17 cellular contexts compared by ENCODE assay signal in genomic region chr20:63223826-63224207, GRCh38. TPM values are rescaled to one million over a fixed set of nuclear protein-coding genes. Genes with fewer than 3 reads are reported as not detected.
A peak's percentile ranks its signal among the peaks of the same experiment; 100 is the strongest.
DNase-seq lines count a peak whose midpoint lies in the region; ATAC-seq, FAIRE-seq and TF ChIP-seq lines count a peak whose summit lies in the region.
"Had no signal": no experiment of that assay in that cellular context is flagged by ENCODE, and none has a peak within 500 bp of the region (broad histone marks: within the 10 kb centered on the region; RNA-seq: fewer than 3 reads in every experiment).

No MANE protein-coding gene starts in this region.

- H2BK5ac ChIP-seq in H1 (ENCODE audit: low read depth, low read length) (no peak overlapping the region), trophoblast cell (ENCODE audit: low read depth, low read length, poor library complexity) (peak overlapping the region; percentile 23)

- H2BK12ac ChIP-seq in H1 (ENCODE audit: low read depth, low read length) (peak overlapping the region; percentile 68; the same call in 1 of the 2 replicates), trophoblast cell (ENCODE audit: low read length) (peak overlapping the region; percentile 16)

- no peaks in the 10 kb centered on the region for H3K9me3 ChIP-seq in right cardiac atrium (ENCODE audit: control insufficient read depth, low read length)
- H3K9me3 ChIP-seq in left ventricle myocardium inferior (replicated peaks), result no peaks in the 10 kb centered on the region
- H3K9me3 ChIP-seq in H1 (ENCODE audit: insufficient read depth in 2 of 2, low read depth in 1 of 2, low read length in 1 of 2), result no peaks in the 10 kb centered on the region
- H3K9me3 ChIP-seq in trophoblast cell (ENCODE audit: insufficient read depth, low read depth, low read length), result no peaks in the 10 kb centered on the region

- no peak overlapping the region for H2BK20ac ChIP-seq in H1 (ENCODE audit: low read length)

- H3K14ac ChIP-seq in H1 (ENCODE audit: insufficient read length) (no peak overlapping the region), trophoblast cell (ENCODE audit: low read length) (peak overlapping the region; percentile 82)

- H3K36me3 ChIP-seq in left ventricle myocardium inferior (no peaks in the 10 kb centered on the region), H1 (ENCODE audit: control insufficient read depth in 2 of 4, insufficient read depth in 4 of 4, low read length in 3 of 4) (no peaks in the 10 kb centered on the region), trophoblast cell (ENCODE audit: control insufficient read depth in 1 of 2, insufficient read depth in 2 of 2, low read length in 2 of 2) (no peaks in the 10 kb centered on the region)

- H2AFZ ChIP-seq in H1 (ENCODE audit: low read length), result no peak overlapping the region
- no peak overlapping the region for H2AFZ ChIP-seq in trophoblast cell (ENCODE audit: insufficient read depth, low read length, poor library complexity)

- TF ChIP-seq POLR2A in H1 (IDR thresholded peaks at IDR 0.05; ENCODE audit: control extremely low read depth in 1 of 2, low read depth in 2 of 2, low read length in 2 of 2), result no peak

- no peak overlapping the region for H3K18ac ChIP-seq in H1 (ENCODE audit: extremely low read depth, low read length)
- peak overlapping the region; percentile 66 for H3K18ac ChIP-seq in trophoblast cell (ENCODE audit: low read length)

- intact Hi-C loops in right cardiac atrium (cut with DNase I), result no loop called here
- intact Hi-C loops in left ventricle myocardium inferior (cut with micrococcal nuclease), result no loop called here

- H3K79me1 ChIP-seq in H1 (ENCODE audit: low read depth, low read length) (no peaks in the 10 kb centered on the region), trophoblast cell (ENCODE audit: low read length) (peaks cover 26% of the 10 kb centered on the region)

- no peak overlapping the region for H3K56ac ChIP-seq in H1 (replicated peaks; ENCODE audit: insufficient read length, low read depth, low read length)

- H3K27me3 ChIP-seq in right cardiac atrium (ENCODE audit: control insufficient read depth, insufficient read depth), result no peaks in the 10 kb centered on the region
- peaks cover 34% of the 10 kb centered on the region for H3K27me3 ChIP-seq in left ventricle myocardium inferior (ENCODE audit: low read depth)
- H3K27me3 ChIP-seq in H1 (replicated peaks in 1 of 4; ENCODE audit: control insufficient read depth in 3 of 4, extremely low read depth in 1 of 4, insufficient read depth in 3 of 4, low read length in 3 of 4), result peaks cover 0 to 3% (median 0%) of the 10 kb centered on the region in 4 experiments; a peak in 2 of 7 replicates
- H3K27me3 ChIP-seq in trophoblast cell (ENCODE audit: insufficient read depth, low read length), result no peaks in the 10 kb centered on the region

- H3K23me2 ChIP-seq in H1 (ENCODE audit: low read depth, low read length), result peaks cover 2% of the 10 kb centered on the region; the same call in 1 of the 2 replicates

- H3K9ac ChIP-seq in H1 (replicated peaks in 1 of 4; ENCODE audit: extremely low read depth in 1 of 4, low read depth in 3 of 4, low read length in 3 of 4) (no peak overlapping the region), trophoblast cell (ENCODE audit: low read length) (no peak overlapping the region)

- TF ChIP-seq EP300 in H1 (IDR thresholded peaks at IDR 0.05; ENCODE audit: borderline replicate concordance in 1 of 2, low read depth in 2 of 2, low read length in 2 of 2), result no peak

- POLR2A ChIA-PET in RWPE1 (lab: Yijun Ruan, JAX; ENCODE audit: low non-redundant PET), result interaction anchor here (0.6 to 0.8 kb wide), 2 partner anchors 49 to 409 kb away, joined by 3 to 4 read pairs; partner anchors contain the start of gene ARFGAP1
- POLR2A ChIA-PET in H1 (lab: Charles Lee; ENCODE audit: partially characterized antibody), result interaction anchor here (0.7 to 3.3 kb wide), 11 partner anchors 9 to 73 kb away, joined by 3 to 14 read pairs (median 4); partner anchors contain the start of gene BIRC7

- FAIRE-seq in H1 (lab: Jason Lieb, UNC), result no peak
- FAIRE-seq: GM12878, H54 had no signal

- H2BK15ac ChIP-seq in H1 (ENCODE audit: low read length), result peak overlapping the region; percentile 46; the same call in 1 of the 2 replicates

- no peak overlapping the region for H3K4ac ChIP-seq in H1 (replicated peaks; ENCODE audit: insufficient read length, low read depth, low read length)
- peak overlapping the region; percentile 21 for H3K4ac ChIP-seq in trophoblast cell (ENCODE audit: low read depth, low read length)

- CTCF ChIA-PET in RWPE1 (lab: Yijun Ruan, JAX) (interaction anchor here (0.6 to 4.8 kb wide), 54 partner anchors 10 to 1254 kb away, joined by 3 to 111 read pairs (median 6); partner anchors contain the start of genes ARFGAP1, BIRC7, COL20A1 and KCNQ2), H1 (lab: Charles Lee; ENCODE audit: partially characterized antibody) (interaction anchor here (0.6 to 5.3 kb wide), 58 partner anchors 10 to 395 kb away, joined by 3 to 199 read pairs (median 5); partner anchors contain the start of genes ARFGAP1, BIRC7, COL20A1 and NKAIN4)

- no peak overlapping the region for H4K8ac ChIP-seq in H1 (ENCODE audit: extremely low read depth, insufficient read depth, low read length)
- peak overlapping the region; percentile 32 for H4K8ac ChIP-seq in trophoblast cell (ENCODE audit: low read depth, low read length)

- TF ChIP-seq RAD21 in H1 (IDR thresholded peaks at IDR 0.05 in 1 of 2, conservative IDR thresholded peaks at IDR 0.05 in 1 of 2; ENCODE audit: low read depth in 2 of 2, low read length in 2 of 2), result no peak

- H3K4me3 ChIP-seq in right cardiac atrium (ENCODE audit: low read length) (no peak overlapping the region), left ventricle myocardium inferior (no peak overlapping the region), H1 (ENCODE audit: extremely low read depth in 1 of 4, insufficient read depth in 2 of 4, low read depth in 3 of 4, low read length in 4 of 4) (no peak overlapping the region), trophoblast cell (ENCODE audit: low read depth, low read length) (no peak overlapping the region)
- H3K4me3 ChIP-seq: GM12878 had no signal

- H2AK5ac ChIP-seq in H1 (ENCODE audit: low read depth, low read length) (no peak overlapping the region), trophoblast cell (ENCODE audit: low read length) (peak overlapping the region; percentile 49)

- H3K79me2 ChIP-seq in H1 (ENCODE audit: control insufficient read depth in 1 of 2, insufficient read depth in 2 of 2, low read length in 2 of 2), result no peaks in the 10 kb centered on the region
- peaks cover 3% of the 10 kb centered on the region for H3K79me2 ChIP-seq in trophoblast cell (ENCODE audit: control insufficient read depth, insufficient read depth, low read length, poor library complexity)

- H3K23ac ChIP-seq in H1 (ENCODE audit: insufficient read length) (no peak overlapping the region), trophoblast cell (ENCODE audit: low read length) (no peak overlapping the region)

- H4K91ac ChIP-seq in H1 (replicated peaks; ENCODE audit: insufficient read length, low read length) (peak overlapping the region; percentile 42), trophoblast cell (ENCODE audit: low read depth, low read length) (peak overlapping the region; percentile 68)

- H4K5ac ChIP-seq in H1 (ENCODE audit: insufficient read length, low read depth, low read length), result no peak overlapping the region

- H4K20me1 ChIP-seq in H1 (replicated peaks in 1 of 2; ENCODE audit: control insufficient read depth in 1 of 2, insufficient read depth in 2 of 2, low read length in 2 of 2), result peaks cover 0 to 3% of the 10 kb centered on the region in 2 experiments

- no peak overlapping the region for H4K12ac ChIP-seq in trophoblast cell (ENCODE audit: low read depth, low read length)

- 75% methylated on average over 6 of the region's 6 CpGs for WGBS in right cardiac atrium
- WGBS in H1 (ENCODE audit: extremely low coverage in 1 of 2, insufficient coverage in 1 of 2, insufficient read length in 1 of 2, insufficient replicate concordance in 2 of 2, low coverage in 1 of 2, low lambda C conversion rate in 2 of 2, missing lambda C conversion rate in 1 of 2), 2 experiments, result 87% methylated on average over 5 of the region's 6 CpGs; no CpG with 5 or more reads in 1 of the 2 experiments
- no CpG with 5 or more reads among the region's 6 CpGs for WGBS in trophoblast cell (ENCODE audit: extremely low coverage, insufficient coverage, insufficient read length)

- H2BK120ac ChIP-seq in H1 (replicated peaks; ENCODE audit: low read depth, low read length), result no peak overlapping the region
- H2BK120ac ChIP-seq in trophoblast cell (ENCODE audit: insufficient read depth, low read length, poor library complexity), result peak overlapping the region; percentile 65

- no peak overlapping the region for H3K27ac ChIP-seq in right cardiac atrium (ENCODE audit: low read length)
- no peak overlapping the region for H3K27ac ChIP-seq in left ventricle myocardium inferior (replicated peaks)
- peak overlapping the region; percentile 59 for H3K27ac ChIP-seq in RWPE1
- no peak overlapping the region for H3K27ac ChIP-seq in H1 (ENCODE audit: low read depth, low read length)
- peak overlapping the region; percentile 79 for H3K27ac ChIP-seq in trophoblast cell (ENCODE audit: low read depth, low read length)

- no peaks in the 10 kb centered on the region for H3K4me1 ChIP-seq in right cardiac atrium (ENCODE audit: control insufficient read depth, insufficient read depth, low read length)
- H3K4me1 ChIP-seq in left ventricle myocardium inferior, result peaks cover 10% of the 10 kb centered on the region
- peaks cover 0 to 9% (median 3%) of the 10 kb centered on the region in 4 experiments; a peak in 5 of 7 replicates for H3K4me1 ChIP-seq in H1 (replicated peaks in 1 of 4; ENCODE audit: control insufficient read depth in 3 of 4, insufficient read depth in 4 of 4, low read length in 3 of 4)
- H3K4me1 ChIP-seq in trophoblast cell (ENCODE audit: control insufficient read depth in 1 of 2, insufficient read depth in 2 of 2, low read length in 2 of 2), result peaks cover 31 to 34% of the 10 kb centered on the region in 2 experiments

- H3K4me2 ChIP-seq in H1 (ENCODE audit: insufficient read depth in 1 of 2, low read depth in 2 of 2, low read length in 2 of 2) (no peak overlapping the region), trophoblast cell (ENCODE audit: low read length) (no peak overlapping the region)

- peak in 2 of 3 donors; percentile 26 to 29 for DNase-seq in right cardiac atrium
- DNase-seq in left ventricle myocardium inferior, result no peak
- no peak for DNase-seq in RWPE1 (ENCODE audit: low spot score)
- no peak for DNase-seq in H1 (ENCODE audit: low read depth in 1 of 2, low spot score in 2 of 2)
- DNase-seq in trophoblast cell, result no peak
- no peak for DNase-seq in NOMO-1 treated with dmso at 0.1 percent for 144 hours (lab: John Stamatoyannopoulos, UW; ENCODE audit: unreplicated experiment)
- no peak for DNase-seq in HPDE6-E6E7 (ENCODE audit: extremely low spot score)
- DNase-seq in activated CD8-positive, alpha-beta memory T cell treated with anti-CD3 and anti-CD28 coated beads, Interleukin-2, amount 50 U/mL, for 48 hours, result no peak
- DNase-seq: NCI-H2029 treated with DMSO at 0.1 percent for 48 hours; NCI-H510A treated with DMSO at 0.1 percent for 48 hours; NCI-H774; NK-92 treated with Interleukin-12 subunit alpha and Interleukin-12 subunit beta, amount 100 ng/mL, for 24 hours had no signal

- no peak for ATAC-seq in right cardiac atrium

- TF ChIP-seq CTCF in left ventricle myocardium inferior (IDR thresholded peaks at IDR 0.05; ENCODE audit: borderline replicate concordance), result no peak
- no peak for TF ChIP-seq CTCF in RWPE1 (conservative IDR thresholded peaks at IDR 0.05; ENCODE audit: low read depth)
- TF ChIP-seq CTCF in H1 (IDR thresholded peaks at IDR 0.05; ENCODE audit: control extremely low read depth in 1 of 3, insufficient read depth in 1 of 3, low read depth in 1 of 3, low read length in 3 of 3), result no peak

RNA-seq across cellular contexts. Expression of gene YTHDF1, which starts 7.9 kb away (rescaled TPM):
- 10 to 100 TPM; 23.0 to 27.6 (median 25.2) TPM for total RNA-seq in right cardiac atrium
- 15.3 TPM for polyA plus RNA-seq in right cardiac atrium
- total RNA-seq in left ventricle myocardium inferior, result 22.2 TPM
- total RNA-seq in H1 (2021; fragmentation: NEBNext Ultra II Directional; extraction: Animal tissue kit (Norgen Biotek cat#: 25700)), result 66.0 and 66.1 TPM in 2 replicates
- polyA plus RNA-seq in H1 (2011; rRNA removed), result 32.8 and 38.3 TPM in 2 replicates
- polyA plus RNA-seq in H1 (2011; cell fraction: cytosol; rRNA removed), result 41.4 TPM
- polyA plus RNA-seq in H1 (2011; cell fraction: nucleus; rRNA removed), result 41.1 TPM
- polyA plus RNA-seq in H1 (2012, experiment 1 of 2), result 46.9 to 54.7 TPM (median 49.9 TPM) in 4 replicates
- 35.5 TPM for polyA plus RNA-seq in H1 (2012, experiment 2 of 2)
- 44.4 TPM for polyA plus RNA-seq in H1 (2013, experiment 1 of 2)
- 44.2 TPM for polyA plus RNA-seq in H1 (2013, experiment 2 of 2)
- 42.5 and 44.7 TPM in 2 replicates for polyA minus RNA-seq in H1 (2011; rRNA and poly(A)+ RNA removed)
- polyA minus RNA-seq in H1 (2011; cell fraction: cytosol; rRNA and poly(A)+ RNA removed), result 40.8 TPM
- polyA minus RNA-seq in H1 (2011; cell fraction: nucleus; rRNA and poly(A)+ RNA removed), result 22.0 TPM
- 89.1 and 94.0 TPM in 2 replicates for polyA plus RNA-seq in trophoblast cell (2013)

RNA-seq across cellular contexts. Expression of gene BIRC7, which starts 11.9 kb away (rescaled TPM):
- total RNA-seq in right cardiac atrium, result not detected
- not detected for polyA plus RNA-seq in right cardiac atrium
- 0.27 TPM for total RNA-seq in left ventricle myocardium inferior
- total RNA-seq in H1 (2021; fragmentation: NEBNext Ultra II Directional; extraction: Animal tissue kit (Norgen Biotek cat#: 25700)), result 0.41 TPM in 1 of 2 replicates, not detected in the other
- 0.11 and 0.16 TPM in 2 replicates for polyA plus RNA-seq in H1 (2011; rRNA removed)
- 0.16 TPM for polyA plus RNA-seq in H1 (2011; cell fraction: cytosol; rRNA removed)
- 0.77 TPM for polyA plus RNA-seq in H1 (2011; cell fraction: nucleus; rRNA removed)
- 0.19 TPM in 1 of 4 replicates, not detected in the others for polyA plus RNA-seq in H1 (2012, experiment 1 of 2)
- not detected for polyA plus RNA-seq in H1 (2012, experiment 2 of 2)
- 0.06 TPM for polyA plus RNA-seq in H1 (2013, experiment 1 of 2)
- polyA plus RNA-seq in H1 (2013, experiment 2 of 2), result 0.06 TPM
- not detected in 2 replicates for polyA minus RNA-seq in H1 (2011; rRNA and poly(A)+ RNA removed)
- not detected for polyA minus RNA-seq in H1 (2011; cell fraction: cytosol; rRNA and poly(A)+ RNA removed)
- not detected for polyA minus RNA-seq in H1 (2011; cell fraction: nucleus; rRNA and poly(A)+ RNA removed)
- 12.8 and 14.9 TPM in 2 replicates for polyA plus RNA-seq in trophoblast cell (2013)
- total RNA-seq: A172, GM12878, M059J had no signal
- polyA plus RNA-seq: IgD-negative memory B cell had no signal

RNA-seq across cellular contexts. Expression of gene NKAIN4, which starts 30.4 kb away (rescaled TPM):
- total RNA-seq in right cardiac atrium (not detected), left ventricle myocardium inferior (not detected)
- polyA plus RNA-seq in right cardiac atrium (not detected), H1 (2011; rRNA removed) (17.0 and 21.9 TPM in 2 replicates)
- 6.6 and 6.9 TPM in 2 replicates for total RNA-seq in H1 (2021; fragmentation: NEBNext Ultra II Directional; extraction: Animal tissue kit (Norgen Biotek cat#: 25700))
- 13.2 TPM for polyA plus RNA-seq in H1 (2011; cell fraction: cytosol; rRNA removed)
- polyA plus RNA-seq in H1 (2011; cell fraction: nucleus; rRNA removed), result 27.5 TPM
- polyA plus RNA-seq in H1 (2012, experiment 1 of 2), result 4.5 to 10.2 TPM (median 8.1 TPM) in 4 replicates
- polyA plus RNA-seq in H1 (2012, experiment 2 of 2), result 6.7 TPM
- 8.1 TPM for polyA plus RNA-seq in H1 (2013, experiment 1 of 2)
- 5.9 TPM for polyA plus RNA-seq in H1 (2013, experiment 2 of 2)
- polyA minus RNA-seq in H1 (2011; rRNA and poly(A)+ RNA removed), result 5.3 and 5.5 TPM in 2 replicates
- polyA minus RNA-seq in H1 (2011; cell fraction: cytosol; rRNA and poly(A)+ RNA removed), result 4.3 TPM
- polyA minus RNA-seq in H1 (2011; cell fraction: nucleus; rRNA and poly(A)+ RNA removed), result 7.0 TPM
- 40.3 and 44.3 TPM in 2 replicates for polyA plus RNA-seq in trophoblast cell (2013)
- total RNA-seq: A172, GM12878, M059J had no signal
- polyA plus RNA-seq: IgD-negative memory B cell had no signal

RNA-seq across cellular contexts. Expression of gene ARFGAP1, which starts 48.8 kb away (rescaled TPM):
- 10 to 100 TPM; 39.5 to 50.7 (median 41.7) TPM for total RNA-seq in right cardiac atrium
- polyA plus RNA-seq in right cardiac atrium, result 36.9 TPM
- 33.4 TPM for total RNA-seq in left ventricle myocardium inferior
- total RNA-seq in H1 (2021; fragmentation: NEBNext Ultra II Directional; extraction: Animal tissue kit (Norgen Biotek cat#: 25700)), result 93.0 and 100 TPM in 2 replicates
- 93.7 and 136 TPM in 2 replicates for polyA plus RNA-seq in H1 (2011; rRNA removed)
- 110 TPM for polyA plus RNA-seq in H1 (2011; cell fraction: cytosol; rRNA removed)
- 723 TPM for polyA plus RNA-seq in H1 (2011; cell fraction: nucleus; rRNA removed)
- 84.2 to 119 TPM (median 111 TPM) in 4 replicates for polyA plus RNA-seq in H1 (2012, experiment 1 of 2)
- polyA plus RNA-seq in H1 (2012, experiment 2 of 2), result 65.8 TPM
- 59.7 TPM for polyA plus RNA-seq in H1 (2013, experiment 1 of 2)
- polyA plus RNA-seq in H1 (2013, experiment 2 of 2), result 49.0 TPM
- polyA minus RNA-seq in H1 (2011; rRNA and poly(A)+ RNA removed), result 37.5 and 49.1 TPM in 2 replicates
- polyA minus RNA-seq in H1 (2011; cell fraction: cytosol; rRNA and poly(A)+ RNA removed), result 44.3 TPM
- polyA minus RNA-seq in H1 (2011; cell fraction: nucleus; rRNA and poly(A)+ RNA removed), result 123 TPM
- 83.1 and 87.4 TPM in 2 replicates for polyA plus RNA-seq in trophoblast cell (2013)

Comparison
In these comparisons a context has a peak if more than half of its experiments do, and no peak if none do; other contexts are left out.
1. DNase-seq: peak in right cardiac atrium (2 of 3); none in left ventricle myocardium inferior (single experiment), RWPE1 (single experiment), H1 (0 of 2), trophoblast cell (0 of 2), NOMO-1 treated with dmso at 0.1 percent for 144 hours (single experiment), HPDE6-E6E7 (single experiment) and activated CD8-positive, alpha-beta memory T cell treated with anti-CD3 and anti-CD28 coated beads, Interleukin-2, amount 50 U/mL, for 48 hours (single experiment).
2. H3K27ac ChIP-seq: peak in RWPE1 (single experiment) and trophoblast cell (single experiment); none in right cardiac atrium (single experiment), left ventricle myocardium inferior (single experiment) and H1 (single experiment).